Comparison of ENCODE assay signal across 24 cellular contexts in the genomic region with DNA sequence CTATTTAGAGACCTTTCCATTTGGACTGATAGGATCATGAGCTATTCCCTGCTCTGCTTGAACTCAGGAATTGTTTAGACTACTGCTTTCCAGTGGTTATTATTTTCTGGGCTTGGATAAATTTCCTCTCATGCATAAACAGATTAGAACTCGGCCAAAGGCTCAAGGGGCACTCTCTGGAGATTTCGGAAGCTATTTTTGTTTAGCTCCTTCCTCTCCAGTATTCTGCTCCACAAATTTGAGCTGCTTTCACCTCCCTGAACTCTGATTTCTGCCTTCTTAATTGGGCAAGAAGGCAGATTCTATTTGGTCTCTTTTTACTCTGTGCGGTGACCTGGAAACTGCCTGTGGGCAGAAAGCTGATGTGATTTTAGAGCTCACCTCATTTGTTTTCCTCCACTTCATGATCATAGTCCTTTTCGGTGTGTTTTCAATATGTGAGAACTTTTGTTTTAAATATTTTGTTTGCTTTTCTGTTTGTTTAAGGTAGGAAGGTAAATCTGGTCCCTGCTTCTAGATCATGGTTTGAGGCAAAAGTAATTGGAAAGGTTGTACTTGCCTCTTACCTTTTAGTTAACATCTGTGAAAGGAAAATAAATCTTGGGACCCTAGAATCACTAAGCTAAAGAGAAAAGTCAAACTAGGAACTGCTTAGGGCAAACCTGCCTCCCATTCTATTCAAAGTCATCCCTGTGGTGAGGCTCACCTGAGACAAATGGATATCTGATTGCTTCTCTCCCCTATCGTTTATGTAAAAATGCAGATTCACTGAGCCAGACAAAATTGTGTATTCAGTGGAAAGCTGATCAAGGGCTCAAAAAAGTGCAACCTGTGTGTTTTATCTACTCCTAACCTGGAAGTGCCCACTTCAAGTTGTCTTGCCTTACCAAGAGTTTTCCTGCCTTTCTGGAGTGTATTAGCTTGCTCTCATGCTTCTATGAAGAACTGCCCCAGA.
DNase-seq lines count a peak whose midpoint lies in the region; ATAC-seq and TF ChIP-seq lines count a peak whose summit lies in the region.
"Had no signal": no experiment of that assay in that cellular context is flagged by ENCODE, and none has a peak within 500 bp of the region (broad histone marks: within the 10 kb centered on the region; RNA-seq: fewer than 3 reads in every experiment).

No MANE protein-coding gene starts in this region.

- no peak for TF ChIP-seq RAD21 in SK-N-SH (IDR thresholded peaks at IDR 0.05; ENCODE audit: low read length)

- DNase-seq in GM23338 (ENCODE audit: low spot score) (no peak), Karpas-422 (no peak), nephron progenitor cell (no peak), NCI-H524 (lab: John Stamatoyannopoulos, UW) (no peak), SK-N-SH (no peak)
- DNase-seq: BE2C; CD4-positive, alpha-beta T cell; COR-L47; DMS79 treated with DMSO at 0.1 percent for 48 hours; H9; IMR-90; NCI-H1105; NCI-H1694; NCI-H2081; NCI-H446; NCI-H526 treated with DMSO at 0.1 percent for 48 hours; PC-9; RPMI8226; SHP77 treated with DMSO at 0.1 percent for 48 hours had no signal

- H3K4me2 ChIP-seq in GM23338 = no peak overlapping the region
- H3K4me2 ChIP-seq in Karpas-422 (ENCODE audit: low read depth, low read length, poor library complexity, severe bottlenecking) = no peak overlapping the region
- H3K4me2 ChIP-seq in SK-N-SH = no peak overlapping the region
- H3K4me2 ChIP-seq: KMS-11, PC-9 had no signal

- peaks cover 10% of the 10 kb centered on the region; the same call in 1 of the 2 replicates for H3K9me3 ChIP-seq in Karpas-422 (ENCODE audit: low read length)
- H3K9me3 ChIP-seq in subcutaneous abdominal adipose tissue (ENCODE audit: control insufficient read depth in 5 of 5, low read length in 5 of 5) = no peaks in the 10 kb centered on the region
- no peaks in the 10 kb centered on the region for H3K9me3 ChIP-seq in SK-N-SH
- H3K9me3 ChIP-seq: BE2C had no signal

- H3K36me3 Mint-ChIP-seq in GM23338 (ENCODE audit: low read depth) = no peaks in the 10 kb centered on the region
- H3K36me3 Mint-ChIP-seq in nephron progenitor cell (ENCODE audit: low read depth) = no peaks in the 10 kb centered on the region

- ATAC-seq in GM23338 (no peak), HG02571 (IDR thresholded peaks at IDR 0.05; ENCODE audit: unreplicated experiment) (no peak)

- H4K20me1 ChIP-seq in GM23338 (replicated peaks; ENCODE audit: insufficient read depth) = no peaks in the 10 kb centered on the region
- no peaks in the 10 kb centered on the region for H4K20me1 ChIP-seq in Karpas-422 (ENCODE audit: insufficient read depth, low read depth, low read length)
- no peaks in the 10 kb centered on the region for H4K20me1 ChIP-seq in SK-N-SH (ENCODE audit: insufficient read depth)

- POLR2A ChIA-PET in SK-N-SH (lab: Yijun Ruan, JAX) = no interaction called here

- CTCF ChIA-PET in SK-N-SH (lab: Yijun Ruan, JAX) = no interaction called here

- H3F3A ChIP-seq in GM23338 (replicated peaks; ENCODE audit: low read depth) (no peaks in the 10 kb centered on the region), SK-N-SH (replicated peaks; ENCODE audit: insufficient read depth) (no peaks in the 10 kb centered on the region)

- H3K4me3 ChIP-seq in GM23338 (no peak overlapping the region), Karpas-422 (ENCODE audit: low read length) (no peak overlapping the region), subcutaneous abdominal adipose tissue (ENCODE audit: low read depth in 1 of 5, low read length in 5 of 5) (peak overlapping the region in 1 of 5 donors; percentile 20), SK-N-SH (ENCODE audit: low read depth in 2 of 2, low read length in 1 of 2) (no peak overlapping the region)
- H3K4me3 ChIP-seq: PC-9, SK-N-MC had no signal

- 36% methylated on average over 5 of the region's 5 CpGs for WGBS in SK-N-SH (ENCODE audit: low lambda C conversion rate)

- no peak overlapping the region for H3K4me3 Mint-ChIP-seq in GM23338
- H3K4me3 Mint-ChIP-seq in nephron progenitor cell = no peak overlapping the region
- H3K4me3 Mint-ChIP-seq: CD4-positive, alpha-beta T cell; H9 had no signal

- H3K9ac ChIP-seq in Karpas-422 (ENCODE audit: low read length) = no peak overlapping the region
- no peak overlapping the region for H3K9ac ChIP-seq in subcutaneous abdominal adipose tissue (ENCODE audit: low read length in 5 of 5)
- H3K9ac ChIP-seq in SK-N-SH = no peak overlapping the region
- H3K9ac ChIP-seq: KMS-11 had no signal

- H2AFZ ChIP-seq in GM23338 (peak overlapping the region; percentile 53; the same call in 1 of the 2 replicates), Karpas-422 (ENCODE audit: low read length) (peak overlapping the region; percentile 89), SK-N-SH (ENCODE audit: low read depth) (no peak overlapping the region)
- H2AFZ ChIP-seq: PC-9 had no signal

- TF ChIP-seq CTCF in GM23338 (conservative IDR thresholded peaks at IDR 0.05; ENCODE audit: low read depth in 2 of 2) (no peak), nephron progenitor cell (IDR thresholded peaks at IDR 0.05) (no peak), SK-N-SH (IDR thresholded peaks at IDR 0.05) (no peak)

- no peak for TF ChIP-seq EP300 in SK-N-SH (IDR thresholded peaks at IDR 0.05; ENCODE audit: borderline replicate concordance in 1 of 2, low read depth in 1 of 2, low read length in 1 of 2)

- no peaks in the 10 kb centered on the region for H3K27me3 Mint-ChIP-seq in GM23338 (ENCODE audit: insufficient read depth, low read depth, poor library complexity)
- H3K27me3 Mint-ChIP-seq in nephron progenitor cell (ENCODE audit: low read depth, poor library complexity) = no peaks in the 10 kb centered on the region
- H3K27me3 Mint-ChIP-seq: CD4-positive, alpha-beta T cell had no signal

- H3K79me2 ChIP-seq in GM23338 (replicated peaks; ENCODE audit: insufficient read depth) = no peaks in the 10 kb centered on the region
- no peaks in the 10 kb centered on the region for H3K79me2 ChIP-seq in Karpas-422 (ENCODE audit: low read length)
- H3K79me2 ChIP-seq in SK-N-SH (ENCODE audit: insufficient read depth) = no peaks in the 10 kb centered on the region

- peak overlapping the region; percentile 18; the same call in 1 of the 2 replicates for H3K27ac ChIP-seq in GM23338 (ENCODE audit: low read depth)
- no peak overlapping the region for H3K27ac ChIP-seq in Karpas-422 (ENCODE audit: low read length)
- peak overlapping the region; percentile 6 for H3K27ac ChIP-seq in subcutaneous abdominal adipose tissue (ENCODE audit: low read depth, low read length)
- H3K27ac ChIP-seq in SK-N-SH (ENCODE audit: low read depth in 2 of 2, low read length in 1 of 2) = no peak overlapping the region
- H3K27ac ChIP-seq: HL-60, KMS-11, PC-9, SK-N-MC had no signal

- H3K4me1 ChIP-seq in GM23338 (ENCODE audit: insufficient read depth) (no peaks in the 10 kb centered on the region), Karpas-422 (ENCODE audit: low read length) (peaks cover 6% of the 10 kb centered on the region; the same call in 1 of the 2 replicates), subcutaneous abdominal adipose tissue (ENCODE audit: control insufficient read depth in 5 of 5, insufficient read depth in 5 of 5, low read length in 5 of 5) (peaks cover 0 to 18% (median 17%) of the 10 kb centered on the region in 5 donors), SK-N-SH (ENCODE audit: control insufficient read depth in 1 of 2, insufficient read depth in 2 of 2, low read depth in 1 of 2, low read length in 1 of 2) (no peaks in the 10 kb centered on the region)
- H3K4me1 ChIP-seq: BE2C had no signal

- 0 out of 2 replicates have a peak, but pooled peaks cover 3% of the 10 kb centered on the region for H3K9me2 ChIP-seq in GM23338 (ENCODE audit: insufficient read depth)
- H3K9me2 ChIP-seq in Karpas-422 (replicated peaks; ENCODE audit: insufficient read depth, low read length) = no peaks in the 10 kb centered on the region
- no peaks in the 10 kb centered on the region for H3K9me2 ChIP-seq in SK-N-SH

- H3K27ac Mint-ChIP-seq in GM23338 = no peak overlapping the region
- peak overlapping the region; percentile 61 for H3K27ac Mint-ChIP-seq in nephron progenitor cell
- H3K27ac Mint-ChIP-seq: CD4-positive, alpha-beta T cell had no signal

- H3K36me3 ChIP-seq in GM23338 (ENCODE audit: insufficient read depth) = no peaks in the 10 kb centered on the region
- no peaks in the 10 kb centered on the region; the same call in 1 of the 2 replicates for H3K36me3 ChIP-seq in Karpas-422 (ENCODE audit: insufficient read depth, low read length)
- no peaks in the 10 kb centered on the region for H3K36me3 ChIP-seq in subcutaneous abdominal adipose tissue (ENCODE audit: control insufficient read depth in 5 of 5, insufficient read depth in 5 of 5, low read length in 5 of 5)
- no peaks in the 10 kb centered on the region for H3K36me3 ChIP-seq in SK-N-SH (replicated peaks in 1 of 2; ENCODE audit: control insufficient read depth in 1 of 2, insufficient read depth in 2 of 2, low read length in 1 of 2)
- H3K36me3 ChIP-seq: BE2C had no signal

- H3K4me1 Mint-ChIP-seq in GM23338 (peaks cover 16% of the 10 kb centered on the region), nephron progenitor cell (peaks cover 18% of the 10 kb centered on the region)

- H3K9me3 Mint-ChIP-seq in GM23338 (no peaks in the 10 kb centered on the region), nephron progenitor cell (no peaks in the 10 kb centered on the region)

- H3K27me3 ChIP-seq in GM23338 (ENCODE audit: insufficient read depth) (no peaks in the 10 kb centered on the region), Karpas-422 (ENCODE audit: low read length) (no peaks in the 10 kb centered on the region), subcutaneous abdominal adipose tissue (ENCODE audit: control insufficient read depth in 5 of 5, insufficient read depth in 4 of 5, low read length in 5 of 5) (no peaks in the 10 kb centered on the region), SK-N-SH (ENCODE audit: insufficient read depth) (no peaks in the 10 kb centered on the region)
- H3K27me3 ChIP-seq: BE2C had no signal

TF ChIP-seq in GM23338, 12 proteins besides CTCF, POLR2A, EP300 and RAD21 (continues in another document):
- TF ChIP-seq EZH2phosphoT487 (IDR thresholded peaks at IDR 0.05; ENCODE audit: unreplicated experiment) (no peak), EZH2 (IDR thresholded peaks at IDR 0.05; ENCODE audit: low read depth, unreplicated experiment) (no peak)

TF ChIP-seq in SK-N-SH, 30 proteins besides CTCF, POLR2A, EP300 and RAD21 (continues in another document):
- TF ChIP-seq TAF1 (IDR thresholded peaks at IDR 0.05; ENCODE audit: borderline replicate concordance, low read depth, low read length) = no peak
- TF ChIP-seq, protein P1, sequence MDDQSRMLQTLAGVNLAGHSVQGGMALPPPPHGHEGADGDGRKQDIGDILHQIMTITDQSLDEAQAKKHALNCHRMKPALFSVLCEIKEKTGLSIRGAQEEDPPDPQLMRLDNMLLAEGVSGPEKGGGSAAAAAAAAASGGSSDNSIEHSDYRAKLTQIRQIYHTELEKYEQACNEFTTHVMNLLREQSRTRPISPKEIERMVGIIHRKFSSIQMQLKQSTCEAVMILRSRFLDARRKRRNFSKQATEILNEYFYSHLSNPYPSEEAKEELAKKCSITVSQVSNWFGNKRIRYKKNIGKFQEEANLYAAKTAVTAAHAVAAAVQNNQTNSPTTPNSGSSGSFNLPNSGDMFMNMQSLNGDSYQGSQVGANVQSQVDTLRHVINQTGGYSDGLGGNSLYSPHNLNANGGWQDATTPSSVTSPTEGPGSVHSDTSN (IDR thresholded peaks at IDR 0.05) = no peak

Comparison
In these comparisons a context has a peak if more than half of its experiments do, and no peak if none do; other contexts are left out.
1. H3K27ac ChIP-seq: peak in GM23338 (single experiment) and subcutaneous abdominal adipose tissue (single experiment); none in Karpas-422 (single experiment) and SK-N-SH (0 of 2).